ENCODE assay signal across 23 cellular contexts in the genomic region with DNA sequence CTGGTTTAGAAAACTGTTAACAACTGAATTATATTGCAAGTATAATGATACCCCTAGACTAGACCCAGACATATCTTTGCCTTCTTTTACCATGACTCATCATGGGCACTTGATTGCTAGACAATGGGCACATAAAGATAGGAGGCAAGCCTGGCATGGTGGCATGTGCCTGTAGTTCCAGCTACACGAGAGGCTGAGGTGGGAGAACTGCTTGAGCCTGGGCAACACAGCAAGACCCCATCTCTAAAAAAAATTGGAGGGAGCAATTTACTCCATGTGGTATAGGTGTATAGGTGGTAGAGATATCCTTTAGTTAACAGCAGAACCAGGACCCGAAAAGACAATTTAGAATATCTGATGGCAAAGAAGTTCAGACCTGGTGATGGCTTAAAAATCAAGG. TPM values are rescaled to one million over a fixed set of nuclear protein-coding genes. Genes with fewer than 3 reads are reported as not detected.
"Had no signal": no experiment of that assay in that cellular context is flagged by ENCODE, and none has a peak within 500 bp of the region (broad histone marks: within the 10 kb centered on the region; RNA-seq: fewer than 3 reads in every experiment).

No MANE protein-coding gene starts in this region.

- H3K4me1 ChIP-seq: left ventricle myocardium inferior, right atrium auricular region, tibial nerve, uterus had no signal

- H3K4me3 Mint-ChIP-seq: mesothelial cell of epicardium; naive thymus-derived CD4-positive, alpha-beta T cell; natural killer cell treated with Interleukin-12 subunit alpha and Interleukin-12 subunit beta and Interleukin-15 and Interleukin-18, amount 100 ng/mL, for 72 hours; stimulated activated memory B cell treated with anti-CD40 and anti-IgM and Interleukin-4, amounts not matched to agents 10 μg/mL and 1 μg/mL and 100 μg/mL, for 72 hours; stimulated activated naive CD8-positive, alpha-beta T cell treated with anti-CD3 and anti-CD28 coated beads, Interleukin-15, amount 100 ng/mL, for 72 hours; type B pancreatic cell had no signal

- H3K9me3 ChIP-seq: left ventricle myocardium inferior, ovary, right atrium auricular region, right lobe of liver, tibial nerve, uterus had no signal

- H3K27ac ChIP-seq: left ventricle myocardium inferior, ovary, right atrium auricular region, right lobe of liver, tibial nerve, uterus had no signal

- H3K27ac Mint-ChIP-seq: mesothelial cell of epicardium; naive thymus-derived CD4-positive, alpha-beta T cell; natural killer cell treated with Interleukin-12 subunit alpha and Interleukin-12 subunit beta and Interleukin-15 and Interleukin-18, amount 100 ng/mL, for 72 hours; progenitor cell of endocrine pancreas; stimulated activated memory B cell treated with anti-CD40 and anti-IgM and Interleukin-4, amounts not matched to agents 10 μg/mL and 1 μg/mL and 100 μg/mL, for 72 hours; stimulated activated naive CD8-positive, alpha-beta T cell treated with anti-CD3 and anti-CD28 coated beads, Interleukin-15, amount 100 ng/mL, for 72 hours; type B pancreatic cell had no signal

- H3K4me1 Mint-ChIP-seq: mesothelial cell of epicardium; naive thymus-derived CD4-positive, alpha-beta T cell; stimulated activated memory B cell treated with anti-CD40 and anti-IgM and Interleukin-4, amounts not matched to agents 10 μg/mL and 1 μg/mL and 100 μg/mL, for 72 hours; stimulated activated naive CD8-positive, alpha-beta T cell treated with anti-CD3 and anti-CD28 coated beads, Interleukin-15, amount 100 ng/mL, for 72 hours had no signal

- H3K36me3 ChIP-seq: left ventricle myocardium inferior, ovary, right atrium auricular region, right lobe of liver, tibial nerve, uterus had no signal

- H3K27me3 ChIP-seq: ovary, right atrium auricular region, right lobe of liver, tibial nerve, uterus had no signal

- H3K4me2 ChIP-seq: smooth muscle cell had no signal

- H3K4me3 ChIP-seq: left ventricle myocardium inferior, lung, ovary, right atrium auricular region, right lobe of liver, smooth muscle cell, tibial nerve, uterus had no signal

- H3K27me3 Mint-ChIP-seq: progenitor cell of endocrine pancreas, type B pancreatic cell had no signal

- ATAC-seq: naive thymus-derived CD4-positive, alpha-beta T cell; right lobe of liver; stimulated activated memory B cell treated with anti-CD40 and anti-IgM and Interleukin-4, amounts not matched to agents 10 μg/mL and 1 μg/mL and 100 μg/mL, for 72 hours; stimulated activated naive CD8-positive, alpha-beta T cell treated with anti-CD3 and anti-CD28 coated beads, Interleukin-15, amount 100 ng/mL, for 72 hours had no signal

- DNase-seq: islet precursor cell; left ventricle myocardium inferior; mesendoderm; naive thymus-derived CD4-positive, alpha-beta T cell; ovary; right lobe of liver; stimulated activated CD4-positive, alpha-beta T cell treated with anti-CD3 and anti-CD28 coated beads, Interleukin-1b, Interleukin-23, amount 100 ng/mL, for 48 hours; stimulated activated CD4-positive, alpha-beta T cell treated with anti-CD3 and anti-CD28 coated beads, Interleukin-2, amount 100 ng/mL, for 48 hours; stimulated activated CD4-positive, alpha-beta T cell treated with anti-CD3 and anti-CD28 coated beads, Interleukin-4, amount 100 ng/mL, for 4 hours; stimulated activated CD8-positive, alpha-beta memory T cell treated with anti-CD3 and anti-CD28 coated beads, Interleukin-4, amount 100 ng/mL, for 48 hours; stimulated activated naive CD4-positive, alpha-beta T cell treated with Interleukin-2 at 50 U/mL for 16 hours; stimulated activated naive CD8-positive, alpha-beta T cell treated with anti-CD3 and anti-CD28 coated beads, Interleukin-15, amount 100 ng/mL, for 72 hours; substantia nigra; uterus had no signal

- H3K36me3 Mint-ChIP-seq: mesothelial cell of epicardium; naive thymus-derived CD4-positive, alpha-beta T cell; natural killer cell treated with Interleukin-12 subunit alpha and Interleukin-12 subunit beta and Interleukin-15 and Interleukin-18, amount 100 ng/mL, for 72 hours; stimulated activated memory B cell treated with anti-CD40 and anti-IgM and Interleukin-4, amounts not matched to agents 10 μg/mL and 1 μg/mL and 100 μg/mL, for 72 hours; type B pancreatic cell had no signal

- H3K9me3 Mint-ChIP-seq: mesothelial cell of epicardium; stimulated activated memory B cell treated with anti-CD40 and anti-IgM and Interleukin-4, amounts not matched to agents 10 μg/mL and 1 μg/mL and 100 μg/mL, for 72 hours; stimulated activated naive CD8-positive, alpha-beta T cell treated with anti-CD3 and anti-CD28 coated beads, Interleukin-15, amount 100 ng/mL, for 72 hours; type B pancreatic cell had no signal

RNA-seq across cellular contexts. Expression of gene ELOVL7, which starts 51.6 kb away (rescaled TPM):
- polyA plus RNA-seq: naive thymus-derived CD4-positive, alpha-beta T cell had no signal
